ENCODE assay signal across 16 cellular contexts in the genomic region with DNA sequence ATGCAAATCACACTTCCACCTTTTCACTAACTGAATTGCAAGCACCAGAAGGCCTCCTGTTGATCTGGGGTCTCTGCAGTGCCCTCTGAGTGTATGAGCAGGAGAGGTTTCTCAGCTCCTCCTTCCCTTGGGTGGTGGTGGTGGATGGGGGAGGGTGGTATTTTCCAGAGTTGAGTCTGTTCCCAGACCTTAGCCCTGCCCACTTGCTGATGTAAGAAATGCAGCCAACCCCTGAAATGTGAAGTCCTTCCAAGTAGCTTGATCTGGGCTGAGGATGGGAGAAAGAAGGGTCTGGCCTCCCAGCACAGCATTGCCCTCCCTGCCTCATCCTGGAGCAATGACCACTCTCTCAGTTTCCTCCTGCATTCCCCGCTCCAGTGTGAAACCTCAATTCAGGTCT. TPM values are rescaled to one million over a fixed set of nuclear protein-coding genes. Genes with fewer than 3 reads are reported as not detected.
A peak's percentile ranks its signal among the peaks of the same experiment; 100 is the strongest.
DNase-seq lines count a peak whose midpoint lies in the region; ATAC-seq and TF ChIP-seq lines count a peak whose summit lies in the region.
"Had no signal": no experiment of that assay in that cellular context is flagged by ENCODE, and none has a peak within 500 bp of the region (broad histone marks: within the 10 kb centered on the region; RNA-seq: fewer than 3 reads in every experiment).

No MANE protein-coding gene starts in this region.

- H3K4me2 ChIP-seq in Loucy (ENCODE audit: low read depth, low read length, poor library complexity, severe bottlenecking), result peak overlapping the region; percentile 96
- no peak overlapping the region for H3K4me2 ChIP-seq in mesendoderm (ENCODE audit: low read length)
- H3K4me2 ChIP-seq: KMS-11 had no signal

- H4K5ac ChIP-seq in mesendoderm (ENCODE audit: low read length), result no peak overlapping the region

- H3F3A ChIP-seq in Loucy (ENCODE audit: low read depth), result no peaks in the 10 kb centered on the region

- H2AFZ ChIP-seq in Loucy (ENCODE audit: low read length), result no peak overlapping the region

- no peaks in the 10 kb centered on the region for H3K79me1 ChIP-seq in mesendoderm (ENCODE audit: low read length)

- no peak overlapping the region for H2BK15ac ChIP-seq in mesendoderm (replicated peaks; ENCODE audit: low read depth)

- H3K27ac ChIP-seq in coronary artery (peak overlapping the region in 1 of 2 donors; percentile 60), mesendoderm (ENCODE audit: low read depth, low read length) (no peak overlapping the region)
- H3K27ac ChIP-seq: cardiac muscle cell, KMS-11, right lobe of liver, testis had no signal

- H4K8ac ChIP-seq in mesendoderm (ENCODE audit: low read depth, low read length), result no peak overlapping the region

- no peaks in the 10 kb centered on the region for H3K9me3 ChIP-seq in Loucy (ENCODE audit: insufficient read depth, low read depth, low read length)
- H3K9me3 ChIP-seq: right lobe of liver, testis had no signal

- no peak overlapping the region for H3K18ac ChIP-seq in mesendoderm (ENCODE audit: low read length)

- H3K36me3 ChIP-seq in Loucy (ENCODE audit: insufficient read depth, low read length) (no peaks in the 10 kb centered on the region), mesendoderm (ENCODE audit: control insufficient read depth, insufficient read depth, low read length) (no peaks in the 10 kb centered on the region)
- H3K36me3 ChIP-seq: cardiac muscle cell, right lobe of liver had no signal

- no peaks in the 10 kb centered on the region for H3K9me2 ChIP-seq in Loucy (replicated peaks; ENCODE audit: low read depth, low read length)

- no peak for TF ChIP-seq CTCF in Loucy (conservative IDR thresholded peaks at IDR 0.05; ENCODE audit: low read length)
- TF ChIP-seq CTCF in coronary artery (IDR thresholded peaks at IDR 0.05), result no peak

- H3K23ac ChIP-seq in mesendoderm (ENCODE audit: low read length), result no peak overlapping the region

- no peak overlapping the region for H2BK5ac ChIP-seq in mesendoderm (ENCODE audit: low read length)

- H3K79me2 ChIP-seq in Loucy (ENCODE audit: insufficient read depth, low read length), result peaks cover 51% of the 10 kb centered on the region
- H3K79me2 ChIP-seq in mesendoderm (ENCODE audit: control insufficient read depth, insufficient read depth, low read length), result no peaks in the 10 kb centered on the region

- no peak overlapping the region for H2AK5ac ChIP-seq in mesendoderm (ENCODE audit: low read length)

- DNase-seq in EH (ENCODE audit: low read depth), result peak; percentile 90
- DNase-seq in coronary artery (ENCODE audit: low spot score), result no peak
- peak; percentile 93 for DNase-seq in mesendoderm
- DNase-seq in NCI-H187 treated with DMSO at 0.1 percent for 48 hours (lab: John Stamatoyannopoulos, UW), result no peak
- no peak for DNase-seq in HPDE6-E6E7 (ENCODE audit: extremely low spot score)
- DNase-seq in mucosa of gallbladder (ENCODE audit: low spot score), result no peak
- DNase-seq: activated CD4-positive, alpha-beta T cell treated with anti-CD3 and anti-CD28 coated beads, Interleukin-2, amount 10 ng/mL, durations not matched to agents 24 days and 14 days; PC-3; T-cell; testis had no signal

- no CpG with 5 or more reads among the region's 1 CpG for WGBS in mesendoderm (ENCODE audit: extremely low coverage, insufficient coverage, low lambda C conversion rate)

- H3K4me1 ChIP-seq in Loucy (ENCODE audit: insufficient read depth, low read length, poor library complexity, severe bottlenecking) (peaks cover 36% of the 10 kb centered on the region), mesendoderm (ENCODE audit: control insufficient read depth, low read depth, low read length) (peaks cover 16% of the 10 kb centered on the region)

- H3K4ac ChIP-seq in mesendoderm (ENCODE audit: low read depth, low read length), result no peak overlapping the region

- no peak overlapping the region for H2BK120ac ChIP-seq in mesendoderm (ENCODE audit: low read depth, low read length)

- no peak overlapping the region for H3K56ac ChIP-seq in mesendoderm (ENCODE audit: low read length)

- H4K20me1 ChIP-seq in Loucy (ENCODE audit: insufficient read depth, low read length, poor library complexity, severe bottlenecking), result peaks cover 20% of the 10 kb centered on the region

- ATAC-seq in GM18858 (IDR thresholded peaks at IDR 0.05; ENCODE audit: unreplicated experiment), result no peak
- ATAC-seq: T-cell had no signal

- H3K4me3 ChIP-seq in Loucy (ENCODE audit: low read length, poor library complexity, severe bottlenecking) (peak overlapping the region; percentile 36), coronary artery (peak overlapping the region; percentile 48), mesendoderm (ENCODE audit: low read length) (no peak overlapping the region)
- H3K4me3 ChIP-seq: cardiac muscle cell, right lobe of liver, testis had no signal

- no peaks in the 10 kb centered on the region for H3K27me3 ChIP-seq in Loucy (ENCODE audit: insufficient read depth, low read length, poor library complexity, severe bottlenecking)
- peaks cover 38% of the 10 kb centered on the region for H3K27me3 ChIP-seq in mesendoderm (ENCODE audit: insufficient read depth, low read length, poor library complexity)
- H3K27me3 ChIP-seq: right lobe of liver, testis had no signal

- H3K9ac ChIP-seq in Loucy (ENCODE audit: low read depth, low read length, poor library complexity, severe bottlenecking) (no peak overlapping the region), mesendoderm (ENCODE audit: low read length) (no peak overlapping the region)
- H3K9ac ChIP-seq: KMS-11 had no signal

RNA-seq across cellular contexts. Expression of a gene that starts 6.3 kb away (rescaled TPM):
- 0.01 TPM for polyA plus RNA-seq in mesendoderm (2013, experiment 1 of 2)
- 0.01 TPM for polyA plus RNA-seq in mesendoderm (2013, experiment 2 of 2)
- total RNA-seq in mucosa of gallbladder, result 0.26 TPM
- total RNA-seq: cardiac muscle cell had no signal

RNA-seq across cellular contexts. Expression of a gene that starts 15.4 kb away (rescaled TPM):
- polyA plus RNA-seq in mesendoderm (2013, experiment 1 of 2), result 0.17 TPM
- polyA plus RNA-seq in mesendoderm (2013, experiment 2 of 2), result 0.17 TPM
- total RNA-seq in mucosa of gallbladder, result not detected
- total RNA-seq: activated CD4-positive, alpha-beta T cell treated with anti-CD3 and anti-CD28 coated beads, Interleukin-2, amount 10 ng/mL, durations not matched to agents 24 days and 14 days; cardiac muscle cell; endothelial cell of umbilical vein; PC-3; right lobe of liver had no signal
- polyA plus RNA-seq: cardiac muscle cell, endothelial cell of umbilical vein had no signal

Comparison
In these comparisons a context has a peak if more than half of its experiments do, and no peak if none do; other contexts are left out.
1. DNase-seq: peak in EH (single experiment) and mesendoderm (single experiment); none in coronary artery (single experiment), NCI-H187 treated with DMSO at 0.1 percent for 48 hours (single experiment), HPDE6-E6E7 (single experiment) and mucosa of gallbladder (single experiment).